In the genomic region with DNA sequence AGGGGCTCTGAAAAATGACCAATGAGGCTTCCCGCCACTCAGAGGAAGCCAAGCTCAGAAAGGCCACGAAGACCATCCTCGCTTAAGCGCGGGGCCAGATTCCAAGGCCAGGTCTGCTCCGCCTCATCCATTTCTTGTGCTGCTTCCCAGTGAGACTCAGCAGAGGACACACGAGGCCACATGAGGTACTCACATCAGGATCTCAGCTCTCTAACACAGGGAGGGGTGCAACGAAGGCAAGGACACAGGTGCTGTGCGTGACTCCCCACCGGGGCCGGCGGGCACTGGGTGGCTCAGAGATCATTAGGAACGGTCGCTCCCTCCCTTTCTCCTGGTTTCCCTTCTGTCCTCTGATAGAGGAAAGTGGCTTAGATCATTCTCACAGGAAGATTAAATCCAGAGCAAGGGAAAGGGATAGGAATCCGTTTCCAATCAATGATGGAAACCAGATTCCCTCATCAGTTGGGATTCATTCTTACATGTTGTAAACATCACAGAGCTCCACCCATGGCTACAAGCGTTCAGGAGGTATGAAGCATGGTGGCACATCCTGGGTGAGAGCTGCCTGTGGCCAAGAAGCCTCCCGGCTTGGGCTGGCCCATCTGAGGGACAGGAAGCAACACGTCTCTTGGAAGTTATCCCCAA, we compare ENCODE assay signal across 10 cellular contexts. TPM values are rescaled to one million over a fixed set of nuclear protein-coding genes. Genes with fewer than 3 reads are reported as not detected.
DNase-seq lines count a peak whose midpoint lies in the region; ATAC-seq, FAIRE-seq and TF ChIP-seq lines count a peak whose summit lies in the region.
"Had no signal": no experiment of that assay in that cellular context is flagged by ENCODE, and none has a peak within 500 bp of the region (broad histone marks: within the 10 kb centered on the region; RNA-seq: fewer than 3 reads in every experiment).

No MANE protein-coding gene starts in this region.

- TF ChIP-seq CTCF in pancreas (IDR thresholded peaks at IDR 0.05): no peak

- FAIRE-seq in pancreas (lab: Jason Lieb, UNC) (no peak), H54 (lab: Jason Lieb, UNC) (no peak)

- H2AFZ ChIP-seq in ACC112 (ENCODE audit: low read length, unreplicated experiment): no peak overlapping the region

- peaks cover 93% of the 10 kb centered on the region for H3K79me2 ChIP-seq in ACC112 (ENCODE audit: control insufficient read depth, insufficient read depth, low read length, unreplicated experiment)

- peak overlapping the region; percentile 10; the same call in 1 of the 2 replicates for H3K4me3 ChIP-seq in ACC112 (ENCODE audit: low read depth, low read length)
- no peak overlapping the region for H3K4me3 ChIP-seq in esophagus (ENCODE audit: low read depth in 1 of 2, low read length in 2 of 2)
- no peak overlapping the region for H3K4me3 ChIP-seq in pancreas
- H3K4me3 ChIP-seq: SJSA1 had no signal

- no peaks in the 10 kb centered on the region for H3K9me3 ChIP-seq in esophagus (ENCODE audit: control insufficient read depth in 2 of 2, insufficient read depth in 1 of 2, low read depth in 1 of 2, low read length in 1 of 2)
- no peaks in the 10 kb centered on the region for H3K9me3 ChIP-seq in pancreas
- H3K9me3 ChIP-seq: SJSA1 had no signal

- H3K27me3 ChIP-seq in ACC112 (ENCODE audit: insufficient read depth, low read length) (no peaks in the 10 kb centered on the region), esophagus (ENCODE audit: control insufficient read depth in 1 of 2, insufficient read depth in 2 of 2, low read length in 2 of 2) (no peaks in the 10 kb centered on the region), pancreas (no peaks in the 10 kb centered on the region)
- H3K27me3 ChIP-seq: SJSA1 had no signal

- H3K27ac ChIP-seq in ACC112 (ENCODE audit: low read depth, low read length): peak overlapping the region; percentile 94
- H3K27ac ChIP-seq in esophagus (ENCODE audit: low read depth in 2 of 2, low read length in 1 of 2): peak overlapping the region; percentile 89 to 96
- H3K27ac ChIP-seq in pancreas: peak overlapping the region in 3 of 4 donors; percentile 29 to 50 (median 42)
- H3K27ac ChIP-seq: SJSA1 had no signal

- H3K4me1 ChIP-seq in ACC112 (ENCODE audit: control insufficient read depth, insufficient read depth, low read length, unreplicated experiment): peaks cover 88% of the 10 kb centered on the region
- peaks cover 16 to 37% of the 10 kb centered on the region in 2 donors for H3K4me1 ChIP-seq in esophagus (ENCODE audit: control insufficient read depth in 2 of 2, insufficient read depth in 2 of 2, low read length in 1 of 2)
- peaks cover 0 to 35% (median 11%) of the 10 kb centered on the region in 3 donors for H3K4me1 ChIP-seq in pancreas

- ATAC-seq in SK-N-SH treated with all-trans-retinoic acid at 6 μM for 48 hours: peak; percentile 4; the same call in 2 of the 3 replicates
- no peak for ATAC-seq in pancreas
- no peak for ATAC-seq in HG02759 (IDR thresholded peaks at IDR 0.05; ENCODE audit: unreplicated experiment)
- no peak for ATAC-seq in HG02840 (IDR thresholded peaks at IDR 0.05; ENCODE audit: low FRiP score, unreplicated experiment)

- 59 to 66% methylated on average over 18 of the region's 18 CpGs for WGBS in esophagus, 2 donors
- WGBS in pancreas, 2 donors: 77 to 88% methylated on average over 18 of the region's 18 CpGs

- H3K36me3 ChIP-seq in ACC112 (ENCODE audit: insufficient read depth, low read length): peaks cover 3% of the 10 kb centered on the region; the same call in 1 of the 2 replicates
- H3K36me3 ChIP-seq in esophagus (ENCODE audit: control insufficient read depth in 2 of 2, insufficient read depth in 2 of 2, low read length in 1 of 2): peaks cover 0 to 7% of the 10 kb centered on the region in 2 donors
- no peaks in the 10 kb centered on the region for H3K36me3 ChIP-seq in pancreas

- DNase-seq in pancreas (no peak), NCI-H2196 treated with DMSO at 0.1 percent for 48 hours (lab: John Stamatoyannopoulos, UW; ENCODE audit: unreplicated experiment) (no peak), H54 (ENCODE audit: insufficient read length, low spot score) (no peak)
- DNase-seq: mesendoderm had no signal

- no peak for TF ChIP-seq POLR2A in H54 (IDR thresholded peaks at IDR 0.05; ENCODE audit: low read depth, low read length)

- intact Hi-C loops in pancreas (cut with DNase I): no loop called here

TF ChIP-seq in SK-N-SH treated with all-trans-retinoic acid at 6 μM for 48 hours, 23 proteins besides CTCF, POLR2A, EP300 and RAD21 (continues in another document):
- TF ChIP-seq ESRRG (CRISPR knock-in tag; IDR thresholded peaks at IDR 0.05) (no peak), TCF4 (CRISPR knock-in tag; IDR thresholded peaks at IDR 0.05; ENCODE audit: borderline replicate concordance) (no peak), BACH2 (CRISPR knock-in tag; IDR thresholded peaks at IDR 0.05; ENCODE audit: borderline replicate concordance) (no peak), OSR1 (CRISPR knock-in tag; IDR thresholded peaks at IDR 0.05) (no peak), CSDC2 (CRISPR knock-in tag; IDR thresholded peaks at IDR 0.05) (no peak), PPARA (CRISPR knock-in tag; IDR thresholded peaks at IDR 0.05; ENCODE audit: borderline replicate concordance) (no peak), ZNF565 (CRISPR knock-in tag; conservative IDR thresholded peaks at IDR 0.05; ENCODE audit: low read depth) (no peak), ZNF8 (CRISPR knock-in tag; IDR thresholded peaks at IDR 0.05) (no peak), ZFP3 (CRISPR knock-in tag; IDR thresholded peaks at IDR 0.05) (no peak), GLIS3 (CRISPR knock-in tag; IDR thresholded peaks at IDR 0.05) (no peak), ZNF70 (CRISPR knock-in tag; IDR thresholded peaks at IDR 0.05) (no peak), ZFP30 (CRISPR knock-in tag; IDR thresholded peaks at IDR 0.05) (no peak), SNAI2 (CRISPR knock-in tag; IDR thresholded peaks at IDR 0.05) (no peak)
- TF ChIP-seq, protein P1, sequence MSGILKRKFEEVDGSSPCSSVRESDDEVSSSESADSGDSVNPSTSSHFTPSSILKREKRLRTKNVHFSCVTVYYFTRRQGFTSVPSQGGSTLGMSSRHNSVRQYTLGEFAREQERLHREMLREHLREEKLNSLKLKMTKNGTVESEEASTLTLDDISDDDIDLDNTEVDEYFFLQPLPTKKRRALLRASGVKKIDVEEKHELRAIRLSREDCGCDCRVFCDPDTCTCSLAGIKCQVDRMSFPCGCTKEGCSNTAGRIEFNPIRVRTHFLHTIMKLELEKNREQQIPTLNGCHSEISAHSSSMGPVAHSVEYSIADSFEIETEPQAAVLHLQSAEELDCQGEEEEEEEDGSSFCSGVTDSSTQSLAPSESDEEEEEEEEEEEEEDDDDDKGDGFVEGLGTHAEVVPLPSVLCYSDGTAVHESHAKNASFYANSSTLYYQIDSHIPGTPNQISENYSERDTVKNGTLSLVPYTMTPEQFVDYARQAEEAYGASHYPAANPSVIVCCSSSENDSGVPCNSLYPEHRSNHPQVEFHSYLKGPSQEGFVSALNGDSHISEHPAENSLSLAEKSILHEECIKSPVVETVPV (CRISPR knock-in tag; IDR thresholded peaks at IDR 0.05): no peak
- TF ChIP-seq, protein P2, sequence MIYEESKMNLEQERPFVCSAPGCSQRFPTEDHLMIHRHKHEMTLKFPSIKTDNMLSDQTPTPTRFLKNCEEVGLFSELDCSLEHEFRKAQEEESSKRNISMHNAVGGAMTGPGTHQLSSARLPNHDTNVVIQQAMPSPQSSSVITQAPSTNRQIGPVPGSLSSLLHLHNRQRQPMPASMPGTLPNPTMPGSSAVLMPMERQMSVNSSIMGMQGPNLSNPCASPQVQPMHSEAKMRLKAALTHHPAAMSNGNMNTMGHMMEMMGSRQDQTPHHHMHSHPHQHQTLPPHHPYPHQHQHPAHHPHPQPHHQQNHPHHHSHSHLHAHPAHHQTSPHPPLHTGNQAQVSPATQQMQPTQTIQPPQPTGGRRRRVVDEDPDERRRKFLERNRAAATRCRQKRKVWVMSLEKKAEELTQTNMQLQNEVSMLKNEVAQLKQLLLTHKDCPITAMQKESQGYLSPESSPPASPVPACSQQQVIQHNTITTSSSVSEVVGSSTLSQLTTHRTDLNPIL (CRISPR knock-in tag; IDR thresholded peaks at IDR 0.05; ENCODE audit: low read depth): no peak
- TF ChIP-seq, protein P3, sequence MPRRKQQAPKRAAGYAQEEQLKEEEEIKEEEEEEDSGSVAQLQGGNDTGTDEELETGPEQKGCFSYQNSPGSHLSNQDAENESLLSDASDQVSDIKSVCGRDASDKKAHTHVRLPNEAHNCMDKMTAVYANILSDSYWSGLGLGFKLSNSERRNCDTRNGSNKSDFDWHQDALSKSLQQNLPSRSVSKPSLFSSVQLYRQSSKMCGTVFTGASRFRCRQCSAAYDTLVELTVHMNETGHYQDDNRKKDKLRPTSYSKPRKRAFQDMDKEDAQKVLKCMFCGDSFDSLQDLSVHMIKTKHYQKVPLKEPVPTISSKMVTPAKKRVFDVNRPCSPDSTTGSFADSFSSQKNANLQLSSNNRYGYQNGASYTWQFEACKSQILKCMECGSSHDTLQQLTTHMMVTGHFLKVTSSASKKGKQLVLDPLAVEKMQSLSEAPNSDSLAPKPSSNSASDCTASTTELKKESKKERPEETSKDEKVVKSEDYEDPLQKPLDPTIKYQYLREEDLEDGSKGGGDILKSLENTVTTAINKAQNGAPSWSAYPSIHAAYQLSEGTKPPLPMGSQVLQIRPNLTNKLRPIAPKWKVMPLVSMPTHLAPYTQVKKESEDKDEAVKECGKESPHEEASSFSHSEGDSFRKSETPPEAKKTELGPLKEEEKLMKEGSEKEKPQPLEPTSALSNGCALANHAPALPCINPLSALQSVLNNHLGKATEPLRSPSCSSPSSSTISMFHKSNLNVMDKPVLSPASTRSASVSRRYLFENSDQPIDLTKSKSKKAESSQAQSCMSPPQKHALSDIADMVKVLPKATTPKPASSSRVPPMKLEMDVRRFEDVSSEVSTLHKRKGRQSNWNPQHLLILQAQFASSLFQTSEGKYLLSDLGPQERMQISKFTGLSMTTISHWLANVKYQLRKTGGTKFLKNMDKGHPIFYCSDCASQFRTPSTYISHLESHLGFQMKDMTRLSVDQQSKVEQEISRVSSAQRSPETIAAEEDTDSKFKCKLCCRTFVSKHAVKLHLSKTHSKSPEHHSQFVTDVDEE (CRISPR knock-in tag; IDR thresholded peaks at IDR 0.05): no peak

RNA-seq across cellular contexts. Expression of a gene that starts 46.7 kb away (rescaled TPM):
- polyA plus RNA-seq in esophagus (100 to 1,000 TPM; 221 to 272 TPM), pancreas (100 to 1,000 TPM in 1 of 2 donors, 10 to 100 TPM in 1; 71.8 to 116 TPM)
- total RNA-seq in pancreas: 100 to 1,000 TPM in 2 of 6 donors, 10 to 100 TPM in 4; 43.2 to 124 (median 69.3) TPM

Comparison
In these comparisons a context has a peak if more than half of its experiments do, and no peak if none do; other contexts are left out.
1. H3K27ac ChIP-seq: peak in every context shown above with its lines; median percentile 94 in ACC112; 92 in esophagus; 42 in pancreas.